In genomic region chr6:112640895-112641294, GRCh38 we compare ENCODE assay signal across 12 cellular contexts.
A peak's percentile ranks its signal among the peaks of the same experiment; 100 is the strongest.
DNase-seq lines count a peak whose midpoint lies in the region; ATAC-seq lines count a peak whose summit lies in the region.
"Had no signal": no experiment of that assay in that cellular context is flagged by ENCODE, and none has a peak within 500 bp of the region (broad histone marks: within the 10 kb centered on the region; RNA-seq: fewer than 3 reads in every experiment).

No MANE protein-coding gene starts in this region.

- DNase-seq in GM04503 (ENCODE audit: low read depth) (peak; percentile 49), RPMI7951 (ENCODE audit: low read depth) (peak; percentile 87), fibroblast of peridontal ligament (ENCODE audit: extremely low read depth) (peak; percentile 87), skeletal muscle cell (ENCODE audit: low read depth) (peak; percentile 68), left cardiac atrium (no peak), cerebellar cortex (ENCODE audit: low spot score) (no peak)
- DNase-seq: CD8-positive, alpha-beta T cell; mucosa of descending colon; T-helper 1 cell had no signal

- ATAC-seq in GM21381 (IDR thresholded peaks at IDR 0.05; ENCODE audit: unreplicated experiment), result no peak
- ATAC-seq in left cardiac atrium, result no peak
- ATAC-seq in HG03196 (IDR thresholded peaks at IDR 0.05; ENCODE audit: unreplicated experiment), result no peak
- ATAC-seq: CD8-positive, alpha-beta T cell; mucosa of descending colon had no signal

- H3K4me3 ChIP-seq in skeletal muscle cell (ENCODE audit: low read depth, low read length), result no peak overlapping the region
- H3K4me3 ChIP-seq: mucosa of descending colon, right atrium auricular region had no signal

- intact Hi-C loops in left cardiac atrium (cut with DNase I), result no loop called here

Comparison
In these comparisons a context has a peak if more than half of its experiments do, and no peak if none do; other contexts are left out.
1. DNase-seq: peak in GM04503 (single experiment), RPMI7951 (single experiment), fibroblast of peridontal ligament (single experiment) and skeletal muscle cell (single experiment); none in left cardiac atrium (single experiment) and cerebellar cortex (single experiment).